10 cellular contexts compared by ENCODE assay signal in the genomic region with DNA sequence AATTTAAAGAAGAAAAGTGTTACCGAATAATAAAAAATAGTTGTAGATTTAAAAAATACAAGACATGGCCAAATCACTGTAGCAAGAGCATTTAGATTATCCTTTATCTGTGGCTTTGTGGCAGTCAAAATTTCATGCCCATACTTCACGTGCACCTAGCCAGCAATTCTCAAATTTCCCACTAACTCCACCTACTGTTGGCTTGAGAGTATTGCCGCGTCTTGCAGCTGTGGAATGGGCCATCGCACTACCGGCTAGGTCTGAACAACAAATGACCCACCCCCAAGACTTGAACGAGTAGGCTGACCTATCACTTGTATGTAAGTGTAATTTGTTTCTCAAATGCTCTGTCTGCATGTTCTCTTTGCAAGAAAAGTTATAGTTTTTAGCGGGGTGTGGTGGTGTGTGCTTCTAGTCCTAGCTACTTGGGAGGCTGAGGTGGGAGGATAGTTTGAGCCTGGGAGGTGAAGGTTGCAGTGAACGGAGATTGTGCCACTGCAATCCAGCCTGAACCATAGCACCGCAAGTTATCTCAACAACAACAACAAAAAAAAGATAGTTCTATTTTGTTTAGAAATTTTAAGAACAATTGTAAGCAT. TPM values are rescaled to one million over a fixed set of nuclear protein-coding genes. Genes with fewer than 3 reads are reported as not detected.
A peak's percentile ranks its signal among the peaks of the same experiment; 100 is the strongest.
DNase-seq lines count a peak whose midpoint lies in the region; ATAC-seq and TF ChIP-seq lines count a peak whose summit lies in the region.
"Had no signal": no experiment of that assay in that cellular context is flagged by ENCODE, and none has a peak within 500 bp of the region (broad histone marks: within the 10 kb centered on the region; RNA-seq: fewer than 3 reads in every experiment).

No MANE protein-coding gene starts in this region.

- DNase-seq in NCI-H345 (lab: John Stamatoyannopoulos, UW) (peak; percentile 5), NCI-H345 treated with DMSO at 0.1 percent for 48 hours (lab: John Stamatoyannopoulos, UW; ENCODE audit: unreplicated experiment) (no peak), Peyer's patch (no peak), endodermal cell (peak; percentile 88), trophoblast cell (peak; percentile 37 to 73), HuH-7.5 (ENCODE audit: low spot score) (no peak)

- no peak overlapping the region for H2AK5ac ChIP-seq in trophoblast cell (ENCODE audit: low read length)

- H3K27me3 Mint-ChIP-seq in endodermal cell (ENCODE audit: insufficient read depth) = no peaks in the 10 kb centered on the region

- H3K4me2 ChIP-seq in trophoblast cell (ENCODE audit: low read length) = no peak overlapping the region

- H3K9me3 ChIP-seq in Peyer's patch (no peaks in the 10 kb centered on the region), endodermal cell (ENCODE audit: control insufficient read depth, low read length) (no peaks in the 10 kb centered on the region), trophoblast cell (ENCODE audit: insufficient read depth, low read depth, low read length) (no peaks in the 10 kb centered on the region)

- H3K9ac ChIP-seq in endodermal cell (ENCODE audit: extremely low read depth, low read length, poor library complexity, severe bottlenecking) (no peak overlapping the region), trophoblast cell (ENCODE audit: low read length) (no peak overlapping the region)

- H3K4ac ChIP-seq in trophoblast cell (ENCODE audit: low read depth, low read length) = no peak overlapping the region

- H3K14ac ChIP-seq in trophoblast cell (ENCODE audit: low read length) = no peak overlapping the region

- ATAC-seq in HG03095 (IDR thresholded peaks at IDR 0.05; ENCODE audit: unreplicated experiment) = peak; percentile 50
- ATAC-seq in HG03442 (IDR thresholded peaks at IDR 0.05; ENCODE audit: unreplicated experiment) = no peak

- H3K4me3 ChIP-seq in Peyer's patch (no peak overlapping the region), endodermal cell (ENCODE audit: low read length) (no peak overlapping the region), trophoblast cell (ENCODE audit: low read depth, low read length) (no peak overlapping the region)

- H3K23ac ChIP-seq in trophoblast cell (ENCODE audit: low read length) = no peak overlapping the region

- H3K9me3 Mint-ChIP-seq in endodermal cell = no peaks in the 10 kb centered on the region

- H3K27me3 ChIP-seq in Peyer's patch (no peaks in the 10 kb centered on the region), endodermal cell (ENCODE audit: control insufficient read depth, insufficient read depth, low read length, poor library complexity, severe bottlenecking) (no peaks in the 10 kb centered on the region), trophoblast cell (ENCODE audit: insufficient read depth, low read length) (no peaks in the 10 kb centered on the region)

- no peaks in the 10 kb centered on the region for H3K79me1 ChIP-seq in trophoblast cell (ENCODE audit: low read length)

- no peak overlapping the region for H2BK120ac ChIP-seq in trophoblast cell (ENCODE audit: insufficient read depth, low read length, poor library complexity)

- no peaks in the 10 kb centered on the region for H3K36me3 ChIP-seq in Peyer's patch
- H3K36me3 ChIP-seq in endodermal cell (ENCODE audit: control insufficient read depth, insufficient read depth, low read length) = no peaks in the 10 kb centered on the region
- no peaks in the 10 kb centered on the region for H3K36me3 ChIP-seq in trophoblast cell (ENCODE audit: control insufficient read depth in 1 of 2, insufficient read depth in 2 of 2, low read length in 2 of 2)

- TF ChIP-seq CTCF in Peyer's patch (IDR thresholded peaks at IDR 0.05) = peak in 4 of 6 experiments; percentile 25 to 36 (median 28)
- TF ChIP-seq CTCF in endodermal cell (conservative IDR thresholded peaks at IDR 0.05) = peak; percentile 82

- H3K36me3 Mint-ChIP-seq in endodermal cell (ENCODE audit: low read depth) = no peaks in the 10 kb centered on the region

- H4K91ac ChIP-seq in trophoblast cell (ENCODE audit: low read depth, low read length) = no peak overlapping the region

- no peak overlapping the region for H3K4me3 Mint-ChIP-seq in endodermal cell

- TF ChIP-seq POLR2A in Peyer's patch (IDR thresholded peaks at IDR 0.05) = no peak

- H2BK12ac ChIP-seq in trophoblast cell (ENCODE audit: low read length) = no peak overlapping the region

- H3K27ac Mint-ChIP-seq in endodermal cell = no peak overlapping the region

- H3K4me1 ChIP-seq in Peyer's patch = no peaks in the 10 kb centered on the region
- H3K4me1 ChIP-seq in endodermal cell (ENCODE audit: control insufficient read depth, insufficient read depth, low read length) = no peaks in the 10 kb centered on the region
- H3K4me1 ChIP-seq in trophoblast cell (ENCODE audit: control insufficient read depth in 1 of 2, insufficient read depth in 2 of 2, low read length in 2 of 2) = no peaks in the 10 kb centered on the region

- peaks cover 2% of the 10 kb centered on the region for H3K4me1 Mint-ChIP-seq in endodermal cell

- no peak overlapping the region for H3K27ac ChIP-seq in Peyer's patch
- H3K27ac ChIP-seq in endodermal cell (ENCODE audit: low read depth, low read length) = no peak overlapping the region
- H3K27ac ChIP-seq in trophoblast cell (ENCODE audit: low read depth, low read length) = no peak overlapping the region

- no peak overlapping the region for H4K8ac ChIP-seq in trophoblast cell (ENCODE audit: low read depth, low read length)

- H3K18ac ChIP-seq in trophoblast cell (ENCODE audit: low read length) = no peak overlapping the region

- no peak overlapping the region for H2AFZ ChIP-seq in trophoblast cell (ENCODE audit: insufficient read depth, low read length, poor library complexity)

- H4K12ac ChIP-seq in trophoblast cell (ENCODE audit: low read depth, low read length) = no peak overlapping the region

- no peaks in the 10 kb centered on the region for H3K79me2 ChIP-seq in trophoblast cell (ENCODE audit: control insufficient read depth, insufficient read depth, low read length, poor library complexity)

- H2BK5ac ChIP-seq in trophoblast cell (ENCODE audit: low read depth, low read length, poor library complexity) = no peak overlapping the region

- WGBS in endodermal cell (ENCODE audit: insufficient coverage in 1 of 2, insufficient read length in 1 of 2), 2 experiments = 37 to 50% methylated on average over 1 to 7 of the region's 10 CpGs
- WGBS in trophoblast cell (ENCODE audit: extremely low coverage, insufficient coverage, insufficient read length) = no CpG with 5 or more reads among the region's 10 CpGs

RNA-seq across cellular contexts. Expression of a gene that starts 4.1 kb away (rescaled TPM):
- not detected for total RNA-seq in Peyer's patch
- total RNA-seq in endodermal cell = not detected
- polyA plus RNA-seq in endodermal cell (2013, experiment 1 of 2) = not detected
- not detected for polyA plus RNA-seq in endodermal cell (2013, experiment 2 of 2)
- polyA plus RNA-seq in trophoblast cell (2013) = not detected in 2 replicates
- total RNA-seq: activated CD8-positive, alpha-beta memory T cell treated with anti-CD3 and anti-CD28 coated beads for 36 hours; pulmonary artery endothelial cell had no signal

RNA-seq across cellular contexts. Expression of a gene that starts 5.9 kb away (rescaled TPM):
- total RNA-seq in Peyer's patch (not detected), endodermal cell (not detected)
- not detected for polyA plus RNA-seq in endodermal cell (2013, experiment 1 of 2)
- polyA plus RNA-seq in endodermal cell (2013, experiment 2 of 2) = not detected
- polyA plus RNA-seq in trophoblast cell (2013) = not detected in 2 replicates
- total RNA-seq: activated CD8-positive, alpha-beta memory T cell treated with anti-CD3 and anti-CD28 coated beads for 36 hours; pulmonary artery endothelial cell had no signal

RNA-seq across cellular contexts. Expression of a gene that starts 8.4 kb away (rescaled TPM):
- total RNA-seq in Peyer's patch (not detected), endodermal cell (not detected)
- polyA plus RNA-seq in endodermal cell (2013, experiment 1 of 2) = not detected
- polyA plus RNA-seq in endodermal cell (2013, experiment 2 of 2) = not detected
- not detected in 2 replicates for polyA plus RNA-seq in trophoblast cell (2013)
- total RNA-seq: activated CD8-positive, alpha-beta memory T cell treated with anti-CD3 and anti-CD28 coated beads for 36 hours; pulmonary artery endothelial cell had no signal

RNA-seq across cellular contexts. Expression of a gene that starts 38.3 kb away (rescaled TPM):
- total RNA-seq in Peyer's patch = not detected
- not detected for total RNA-seq in endodermal cell
- polyA plus RNA-seq in endodermal cell (2013, experiment 1 of 2) = not detected
- not detected for polyA plus RNA-seq in endodermal cell (2013, experiment 2 of 2)
- polyA plus RNA-seq in trophoblast cell (2013) = not detected in 2 replicates
- total RNA-seq: activated CD8-positive, alpha-beta memory T cell treated with anti-CD3 and anti-CD28 coated beads for 36 hours; pulmonary artery endothelial cell had no signal

RNA-seq across cellular contexts. Expression of a gene that starts 46.0 kb away (rescaled TPM):
- total RNA-seq in Peyer's patch (not detected), endodermal cell (not detected)
- polyA plus RNA-seq in endodermal cell (2013, experiment 1 of 2) = not detected
- polyA plus RNA-seq in endodermal cell (2013, experiment 2 of 2) = not detected
- not detected in 2 replicates for polyA plus RNA-seq in trophoblast cell (2013)
- total RNA-seq: activated CD8-positive, alpha-beta memory T cell treated with anti-CD3 and anti-CD28 coated beads for 36 hours; pulmonary artery endothelial cell had no signal

Comparison
In these comparisons a context has a peak if more than half of its experiments do, and no peak if none do; other contexts are left out.
1. DNase-seq: peak in NCI-H345 (single experiment), endodermal cell (single experiment) and trophoblast cell (2 of 2); none in NCI-H345 treated with DMSO at 0.1 percent for 48 hours (single experiment), Peyer's patch (0 of 3) and HuH-7.5 (single experiment).